Comparison of ENCODE assay signal across 11 cellular contexts in the genomic region with DNA sequence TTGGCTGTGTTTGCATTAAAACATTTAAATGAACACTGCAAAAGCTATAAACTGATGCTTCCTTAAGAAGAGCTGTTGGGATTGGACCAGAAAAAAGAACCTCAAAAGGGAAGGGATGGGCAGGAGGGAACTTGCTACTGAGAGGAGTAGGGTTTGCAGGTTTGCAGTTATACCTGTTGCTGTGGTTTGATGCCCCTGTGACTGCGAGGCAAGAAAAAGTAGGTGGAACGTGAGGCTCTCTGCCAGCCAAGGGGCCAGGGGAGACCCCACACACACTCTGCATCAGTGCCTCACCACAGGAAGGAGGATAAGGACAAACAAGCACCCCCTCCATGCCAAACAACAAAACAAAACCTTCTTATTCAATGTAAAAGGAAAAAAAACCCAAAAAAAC.
DNase-seq lines count a peak whose midpoint lies in the region; ATAC-seq and TF ChIP-seq lines count a peak whose summit lies in the region.
"Had no signal": no experiment of that assay in that cellular context is flagged by ENCODE, and none has a peak within 500 bp of the region (broad histone marks: within the 10 kb centered on the region; RNA-seq: fewer than 3 reads in every experiment).

No MANE protein-coding gene starts in this region.

- no peak for DNase-seq in activated naive CD4-positive, alpha-beta T cell treated with anti-CD3 and anti-CD28 coated beads, Interleukin-2, amount 10 ng/mL, durations not matched to agents 7 days and 5 days
- DNase-seq in activated naive CD4-positive, alpha-beta T cell treated with anti-CD3 and anti-CD28 coated beads, Interleukin-2, amount 50 U/mL, for 72 hours (ENCODE audit: low spot score in 2 of 2): no peak
- DNase-seq in WTC11 (ENCODE audit: low spot score) (no peak), transverse colon (no peak), DMS153 treated with DMSO at 0.1 percent for 48 hours (lab: John Stamatoyannopoulos, UW; ENCODE audit: unreplicated experiment) (no peak), NCI-H1436 treated with DMSO at 0.1 percent for 48 hours (lab: John Stamatoyannopoulos, UW) (no peak)
- DNase-seq in activated CD4-positive, CD25-positive, alpha-beta regulatory T cell (lab: John Stamatoyannopoulos, UW): no peak
- DNase-seq: cortex of kidney, heart right ventricle, NCI-H446 treated with DMSO at 0.1 percent for 48 hours had no signal

- TF ChIP-seq CTCF in WTC11 (IDR thresholded peaks at IDR 0.05) (no peak), transverse colon (IDR thresholded peaks at IDR 0.05) (no peak)

- H3K36me3 ChIP-seq in iPS-20b (ENCODE audit: insufficient read depth, low read depth, low read length): no peaks in the 10 kb centered on the region
- H3K36me3 ChIP-seq in transverse colon: no peaks in the 10 kb centered on the region
- H3K36me3 ChIP-seq: heart right ventricle had no signal

- CTCF ChIA-PET in activated naive CD4-positive, alpha-beta T cell treated with anti-CD3 and anti-CD28 coated beads, Interleukin-2, amount 10 ng/mL, durations not matched to agents 7 days and 5 days (lab: Charles Lee): interaction anchor here (0.7 to 3.1 kb wide), 5 partner anchors 26 to 253 kb away, joined by 3 to 19 read pairs (median 6); no protein-coding TSS in a partner anchor
- CTCF ChIA-PET in WTC11 (lab: Charles Lee): interaction anchor here (0.6 to 2.5 kb wide), 2 partner anchors 43 to 260 kb away, joined by 4 to 23 read pairs; no protein-coding TSS in a partner anchor

- TF ChIP-seq POLR2A in transverse colon (IDR thresholded peaks at IDR 0.05): no peak

- H3K9me3 Mint-ChIP-seq in activated naive CD4-positive, alpha-beta T cell treated with anti-CD3 and anti-CD28 coated beads, Interleukin-2, amount 10 ng/mL, durations not matched to agents 7 days and 5 days: peaks cover 2% of the 10 kb centered on the region
- no peaks in the 10 kb centered on the region for H3K9me3 Mint-ChIP-seq in activated naive CD4-positive, alpha-beta T cell treated with anti-CD3 and anti-CD28 coated beads, Interleukin-2, amount 50 U/mL, for 72 hours
- H3K9me3 Mint-ChIP-seq in WTC11: no peaks in the 10 kb centered on the region

- no peak for TF ChIP-seq EP300 in transverse colon (IDR thresholded peaks at IDR 0.05; ENCODE audit: low read depth)

- peak overlapping the region; percentile 76 for H3K4me3 Mint-ChIP-seq in activated naive CD4-positive, alpha-beta T cell treated with anti-CD3 and anti-CD28 coated beads, Interleukin-2, amount 10 ng/mL, durations not matched to agents 7 days and 5 days
- H3K4me3 Mint-ChIP-seq in WTC11: no peak overlapping the region

- peaks cover 2% of the 10 kb centered on the region for H3K36me3 Mint-ChIP-seq in activated naive CD4-positive, alpha-beta T cell treated with anti-CD3 and anti-CD28 coated beads, Interleukin-2, amount 10 ng/mL, durations not matched to agents 7 days and 5 days
- H3K36me3 Mint-ChIP-seq in activated naive CD4-positive, alpha-beta T cell treated with anti-CD3 and anti-CD28 coated beads, Interleukin-2, amount 50 U/mL, for 72 hours: no peaks in the 10 kb centered on the region
- H3K36me3 Mint-ChIP-seq in WTC11: no peaks in the 10 kb centered on the region

- intact Hi-C loops in transverse colon (cut with DNase I; ENCODE audit: low total_unique reads): loop anchor here (5.0 kb wide), 1 partner anchor 296 kb away; no protein-coding TSS in a partner anchor

- H3K9me3 ChIP-seq in iPS-20b (ENCODE audit: insufficient read depth, low read depth, low read length) (no peaks in the 10 kb centered on the region), transverse colon (no peaks in the 10 kb centered on the region)
- H3K9me3 ChIP-seq: heart right ventricle had no signal

- H3K9ac ChIP-seq in iPS-20b (ENCODE audit: low read depth, low read length): peak overlapping the region; percentile 26; the same call in 1 of the 2 replicates

- peak overlapping the region; percentile 98 for H3K27ac Mint-ChIP-seq in activated naive CD4-positive, alpha-beta T cell treated with anti-CD3 and anti-CD28 coated beads, Interleukin-2, amount 10 ng/mL, durations not matched to agents 7 days and 5 days
- H3K27ac Mint-ChIP-seq in activated naive CD4-positive, alpha-beta T cell treated with anti-CD3 and anti-CD28 coated beads, Interleukin-2, amount 50 U/mL, for 72 hours: peak overlapping the region in 1 of 2 donors; percentile 88
- H3K27ac Mint-ChIP-seq in WTC11: peak overlapping the region; percentile 93

- H3K27ac ChIP-seq in iPS-20b (ENCODE audit: low read length) (no peak overlapping the region), transverse colon (peak overlapping the region; percentile 79 to 87 (median 82))

- H3K4me3 ChIP-seq in iPS-20b (ENCODE audit: low read length): no peak overlapping the region
- H3K4me3 ChIP-seq in transverse colon: peak overlapping the region in 1 of 4 donors; percentile 2

- POLR2A ChIA-PET in WTC11 (lab: Charles Lee): no interaction called here

- H3K27me3 ChIP-seq in iPS-20b (ENCODE audit: insufficient read depth, low read length): no peaks in the 10 kb centered on the region
- H3K27me3 ChIP-seq in transverse colon: no peaks in the 10 kb centered on the region
- H3K27me3 ChIP-seq: heart right ventricle had no signal

- in situ Hi-C loops in transverse colon (cut with MboI; ENCODE audit: low pct_ligation_motif_present in 1 of 4, low pct_unique_long_range_greater_than_20kb in 1 of 4, low sequenced_read_pairs in 3 of 4): no loop called here

- peaks cover 26% of the 10 kb centered on the region for H3K4me1 ChIP-seq in iPS-20b (ENCODE audit: insufficient read depth, low read length)
- H3K4me1 ChIP-seq in transverse colon: peaks cover 23 to 49% (median 36%) of the 10 kb centered on the region in 4 donors

- peaks cover 60% of the 10 kb centered on the region for H3K4me1 Mint-ChIP-seq in activated naive CD4-positive, alpha-beta T cell treated with anti-CD3 and anti-CD28 coated beads, Interleukin-2, amount 10 ng/mL, durations not matched to agents 7 days and 5 days
- H3K4me1 Mint-ChIP-seq in WTC11: peaks cover 72% of the 10 kb centered on the region

- WGBS in transverse colon (ENCODE audit: low coverage in 1 of 2), 2 donors: 44 to 80% methylated on average over 1 to 2 of the region's 2 CpGs

- H3K27me3 Mint-ChIP-seq in activated naive CD4-positive, alpha-beta T cell treated with anti-CD3 and anti-CD28 coated beads, Interleukin-2, amount 10 ng/mL, durations not matched to agents 7 days and 5 days: peaks cover 11% of the 10 kb centered on the region
- H3K27me3 Mint-ChIP-seq in WTC11 (ENCODE audit: low read depth): no peaks in the 10 kb centered on the region; the same call in 1 of the 2 replicates

- ATAC-seq in activated naive CD4-positive, alpha-beta T cell treated with anti-CD3 and anti-CD28 coated beads, Interleukin-2, amount 50 U/mL, for 72 hours: no peak
- ATAC-seq in WTC11: peak; percentile 16; the same call in 1 of the 2 replicates

TF ChIP-seq in WTC11, 78 proteins besides CTCF, POLR2A, EP300 and RAD21 (continues in another document):
- TF ChIP-seq, protein P1, sequence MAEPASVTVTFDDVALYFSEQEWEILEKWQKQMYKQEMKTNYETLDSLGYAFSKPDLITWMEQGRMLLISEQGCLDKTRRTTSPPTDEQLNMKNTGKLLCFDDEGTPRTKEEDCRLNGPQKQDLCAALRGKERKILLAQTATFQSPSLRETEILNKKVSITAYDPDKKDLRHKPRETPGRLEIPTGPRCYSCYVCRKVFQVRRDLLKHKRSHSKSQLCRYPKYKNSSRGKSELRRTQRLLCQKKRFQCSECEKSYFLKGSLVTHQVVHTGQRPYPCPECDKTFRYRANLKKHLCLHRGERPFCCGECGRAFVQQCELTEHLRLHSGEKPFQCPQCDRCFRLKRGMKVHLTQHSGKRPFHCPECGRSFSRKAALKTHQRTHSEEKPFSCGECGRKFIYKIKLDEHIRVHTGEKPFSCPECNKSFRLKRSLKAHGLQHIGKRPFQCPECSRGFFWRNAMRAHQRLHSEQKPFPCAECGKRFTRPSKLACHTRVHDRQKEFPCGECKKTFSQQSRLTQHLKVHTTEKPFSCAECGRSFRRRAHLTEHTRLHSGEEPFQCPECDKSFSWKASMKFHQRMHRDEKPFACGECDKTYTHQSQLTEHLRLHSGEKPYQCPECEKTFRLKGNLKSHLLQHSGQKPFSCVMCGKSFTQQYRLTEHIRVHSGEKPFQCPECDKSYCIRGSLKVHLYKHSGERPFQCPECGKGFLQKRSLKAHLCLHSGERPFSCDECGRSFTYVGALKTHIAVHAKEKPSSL (CRISPR knock-in tag; conservative IDR thresholded peaks at IDR 0.05): no peak
- no peak for TF ChIP-seq ZNF416 (CRISPR knock-in tag; IDR thresholded peaks at IDR 0.05)
- TF ChIP-seq, protein P2, sequence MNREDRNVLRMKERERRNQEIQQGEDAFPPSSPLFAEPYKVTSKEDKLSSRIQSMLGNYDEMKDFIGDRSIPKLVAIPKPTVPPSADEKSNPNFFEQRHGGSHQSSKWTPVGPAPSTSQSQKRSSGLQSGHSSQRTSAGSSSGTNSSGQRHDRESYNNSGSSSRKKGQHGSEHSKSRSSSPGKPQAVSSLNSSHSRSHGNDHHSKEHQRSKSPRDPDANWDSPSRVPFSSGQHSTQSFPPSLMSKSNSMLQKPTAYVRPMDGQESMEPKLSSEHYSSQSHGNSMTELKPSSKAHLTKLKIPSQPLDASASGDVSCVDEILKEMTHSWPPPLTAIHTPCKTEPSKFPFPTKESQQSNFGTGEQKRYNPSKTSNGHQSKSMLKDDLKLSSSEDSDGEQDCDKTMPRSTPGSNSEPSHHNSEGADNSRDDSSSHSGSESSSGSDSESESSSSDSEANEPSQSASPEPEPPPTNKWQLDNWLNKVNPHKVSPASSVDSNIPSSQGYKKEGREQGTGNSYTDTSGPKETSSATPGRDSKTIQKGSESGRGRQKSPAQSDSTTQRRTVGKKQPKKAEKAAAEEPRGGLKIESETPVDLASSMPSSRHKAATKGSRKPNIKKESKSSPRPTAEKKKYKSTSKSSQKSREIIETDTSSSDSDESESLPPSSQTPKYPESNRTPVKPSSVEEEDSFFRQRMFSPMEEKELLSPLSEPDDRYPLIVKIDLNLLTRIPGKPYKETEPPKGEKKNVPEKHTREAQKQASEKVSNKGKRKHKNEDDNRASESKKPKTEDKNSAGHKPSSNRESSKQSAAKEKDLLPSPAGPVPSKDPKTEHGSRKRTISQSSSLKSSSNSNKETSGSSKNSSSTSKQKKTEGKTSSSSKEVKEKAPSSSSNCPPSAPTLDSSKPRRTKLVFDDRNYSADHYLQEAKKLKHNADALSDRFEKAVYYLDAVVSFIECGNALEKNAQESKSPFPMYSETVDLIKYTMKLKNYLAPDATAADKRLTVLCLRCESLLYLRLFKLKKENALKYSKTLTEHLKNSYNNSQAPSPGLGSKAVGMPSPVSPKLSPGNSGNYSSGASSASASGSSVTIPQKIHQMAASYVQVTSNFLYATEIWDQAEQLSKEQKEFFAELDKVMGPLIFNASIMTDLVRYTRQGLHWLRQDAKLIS (CRISPR knock-in tag; IDR thresholded peaks at IDR 0.05; ENCODE audit: borderline replicate concordance): no peak
- TF ChIP-seq, protein P3, sequence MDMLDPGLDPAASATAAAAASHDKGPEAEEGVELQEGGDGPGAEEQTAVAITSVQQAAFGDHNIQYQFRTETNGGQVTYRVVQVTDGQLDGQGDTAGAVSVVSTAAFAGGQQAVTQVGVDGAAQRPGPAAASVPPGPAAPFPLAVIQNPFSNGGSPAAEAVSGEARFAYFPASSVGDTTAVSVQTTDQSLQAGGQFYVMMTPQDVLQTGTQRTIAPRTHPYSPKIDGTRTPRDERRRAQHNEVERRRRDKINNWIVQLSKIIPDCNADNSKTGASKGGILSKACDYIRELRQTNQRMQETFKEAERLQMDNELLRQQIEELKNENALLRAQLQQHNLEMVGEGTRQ (CRISPR knock-in tag; IDR thresholded peaks at IDR 0.05): no peak
